ENCODE assay signal across 8 cellular contexts in the genomic region with DNA sequence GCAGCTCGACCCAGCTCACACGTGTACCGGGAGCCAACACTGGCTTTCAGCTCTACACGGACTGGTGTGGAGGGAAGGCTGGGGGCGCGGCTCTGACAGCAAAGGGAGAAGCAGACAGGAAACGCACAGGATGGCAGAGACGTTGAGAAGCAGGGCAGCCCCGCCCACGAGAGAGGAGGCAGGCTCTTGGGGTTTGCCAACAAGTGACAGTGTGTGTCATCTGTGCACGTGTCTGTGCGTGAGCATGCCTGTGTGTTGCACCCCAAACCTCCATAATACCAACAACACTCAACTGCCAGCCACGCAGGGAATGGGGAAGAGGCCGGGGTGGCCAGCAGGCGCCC.
DNase-seq lines count a peak whose midpoint lies in the region; TF ChIP-seq lines count a peak whose summit lies in the region.

No MANE protein-coding gene starts in this region.

- DNase-seq in HFFc6 (peak; percentile 14), SK-N-SH (no peak), DMS 273 (lab: John Stamatoyannopoulos, UW; ENCODE audit: unreplicated experiment) (no peak), NCI-H1417 (lab: John Stamatoyannopoulos, UW) (no peak), NCI-H2196 treated with DMSO at 0.1 percent for 48 hours (lab: John Stamatoyannopoulos, UW; ENCODE audit: unreplicated experiment) (no peak)
- peak; percentile 90 to 94 for DNase-seq in activated CD4-positive, alpha-beta T cell treated with anti-CD3 and anti-CD28 coated beads, Interleukin-2, amount 50 U/mL, for 48 hours
- peak; percentile 69 for DNase-seq in effector CD8-positive, alpha-beta T cell (lab: John Stamatoyannopoulos, UW)
- DNase-seq in stimulated activated CD4-positive, alpha-beta T cell treated with anti-CD3 and anti-CD28 coated beads, TNF-alpha, amount 100 ng/mL, for 48 hours (ENCODE audit: low read depth in 3 of 3) = peak; percentile 75 to 88 (median 86)

- no peaks in the 10 kb centered on the region for H4K20me1 ChIP-seq in SK-N-SH (ENCODE audit: insufficient read depth)

- no peaks in the 10 kb centered on the region for H3K27me3 ChIP-seq in SK-N-SH (ENCODE audit: insufficient read depth)

- H3K9ac ChIP-seq in SK-N-SH = no peak overlapping the region

- H2AFZ ChIP-seq in SK-N-SH (ENCODE audit: low read depth) = no peak overlapping the region

- peaks cover 35% of the 10 kb centered on the region for H3K36me3 Mint-ChIP-seq in HFFc6 (ENCODE audit: low read depth)

- no peaks in the 10 kb centered on the region; the same call in 1 of the 2 replicates for H3K27me3 Mint-ChIP-seq in HFFc6 (ENCODE audit: insufficient read depth)

- no peak overlapping the region for H3K27ac Mint-ChIP-seq in HFFc6

- no peak overlapping the region for H3K4me3 ChIP-seq in SK-N-SH (ENCODE audit: low read depth in 2 of 2, low read length in 1 of 2)

- no peak for TF ChIP-seq RAD21 in SK-N-SH (IDR thresholded peaks at IDR 0.05; ENCODE audit: low read length)

- TF ChIP-seq CTCF in HFFc6 (IDR thresholded peaks at IDR 0.05) (no peak), SK-N-SH (IDR thresholded peaks at IDR 0.05) (no peak)

- WGBS in SK-N-SH (ENCODE audit: low lambda C conversion rate) = 96% methylated on average over 14 of the region's 15 CpGs

- H3F3A ChIP-seq in SK-N-SH (replicated peaks; ENCODE audit: insufficient read depth) = no peaks in the 10 kb centered on the region

- POLR2A ChIA-PET in SK-N-SH (lab: Yijun Ruan, JAX) = no interaction called here

- H3K36me3 ChIP-seq in SK-N-SH (replicated peaks in 1 of 2; ENCODE audit: control insufficient read depth in 1 of 2, insufficient read depth in 2 of 2, low read length in 1 of 2) = peaks cover 2 to 8% of the 10 kb centered on the region in 2 experiments

- no peaks in the 10 kb centered on the region for H3K4me1 ChIP-seq in SK-N-SH (ENCODE audit: control insufficient read depth in 1 of 2, insufficient read depth in 2 of 2, low read depth in 1 of 2, low read length in 1 of 2)

- TF ChIP-seq EP300 in SK-N-SH (IDR thresholded peaks at IDR 0.05; ENCODE audit: borderline replicate concordance in 1 of 2, low read depth in 1 of 2, low read length in 1 of 2) = no peak

- H3K4me2 ChIP-seq in SK-N-SH = no peak overlapping the region

- peaks cover 15% of the 10 kb centered on the region for H3K4me1 Mint-ChIP-seq in HFFc6 (ENCODE audit: low read depth)

- H3K27ac ChIP-seq in SK-N-SH (ENCODE audit: low read depth in 2 of 2, low read length in 1 of 2) = no peak overlapping the region

- no peaks in the 10 kb centered on the region for H3K79me2 ChIP-seq in SK-N-SH (ENCODE audit: insufficient read depth)

- CTCF ChIA-PET in SK-N-SH (lab: Yijun Ruan, JAX) = no interaction called here

- no peaks in the 10 kb centered on the region for H3K9me2 ChIP-seq in SK-N-SH

- H3K4me3 Mint-ChIP-seq in HFFc6 = no peak overlapping the region

- H3K9me3 Mint-ChIP-seq in HFFc6 = peaks cover 26% of the 10 kb centered on the region

- no peaks in the 10 kb centered on the region for H3K9me3 ChIP-seq in SK-N-SH

TF ChIP-seq in SK-N-SH, 30 proteins besides CTCF, POLR2A, EP300 and RAD21:
- TF ChIP-seq, protein P1, sequence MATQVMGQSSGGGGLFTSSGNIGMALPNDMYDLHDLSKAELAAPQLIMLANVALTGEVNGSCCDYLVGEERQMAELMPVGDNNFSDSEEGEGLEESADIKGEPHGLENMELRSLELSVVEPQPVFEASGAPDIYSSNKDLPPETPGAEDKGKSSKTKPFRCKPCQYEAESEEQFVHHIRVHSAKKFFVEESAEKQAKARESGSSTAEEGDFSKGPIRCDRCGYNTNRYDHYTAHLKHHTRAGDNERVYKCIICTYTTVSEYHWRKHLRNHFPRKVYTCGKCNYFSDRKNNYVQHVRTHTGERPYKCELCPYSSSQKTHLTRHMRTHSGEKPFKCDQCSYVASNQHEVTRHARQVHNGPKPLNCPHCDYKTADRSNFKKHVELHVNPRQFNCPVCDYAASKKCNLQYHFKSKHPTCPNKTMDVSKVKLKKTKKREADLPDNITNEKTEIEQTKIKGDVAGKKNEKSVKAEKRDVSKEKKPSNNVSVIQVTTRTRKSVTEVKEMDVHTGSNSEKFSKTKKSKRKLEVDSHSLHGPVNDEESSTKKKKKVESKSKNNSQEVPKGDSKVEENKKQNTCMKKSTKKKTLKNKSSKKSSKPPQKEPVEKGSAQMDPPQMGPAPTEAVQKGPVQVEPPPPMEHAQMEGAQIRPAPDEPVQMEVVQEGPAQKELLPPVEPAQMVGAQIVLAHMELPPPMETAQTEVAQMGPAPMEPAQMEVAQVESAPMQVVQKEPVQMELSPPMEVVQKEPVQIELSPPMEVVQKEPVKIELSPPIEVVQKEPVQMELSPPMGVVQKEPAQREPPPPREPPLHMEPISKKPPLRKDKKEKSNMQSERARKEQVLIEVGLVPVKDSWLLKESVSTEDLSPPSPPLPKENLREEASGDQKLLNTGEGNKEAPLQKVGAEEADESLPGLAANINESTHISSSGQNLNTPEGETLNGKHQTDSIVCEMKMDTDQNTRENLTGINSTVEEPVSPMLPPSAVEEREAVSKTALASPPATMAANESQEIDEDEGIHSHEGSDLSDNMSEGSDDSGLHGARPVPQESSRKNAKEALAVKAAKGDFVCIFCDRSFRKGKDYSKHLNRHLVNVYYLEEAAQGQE (IDR thresholded peaks at IDR 0.05; ENCODE audit: low read depth, low read length) = no peak
- TF ChIP-seq JUND (IDR thresholded peaks at IDR 0.05) = no peak

Comparison
In these comparisons a context has a peak if more than half of its experiments do, and no peak if none do; other contexts are left out.
1. DNase-seq: peak in HFFc6 (single experiment), activated CD4-positive, alpha-beta T cell treated with anti-CD3 and anti-CD28 coated beads, Interleukin-2, amount 50 U/mL, for 48 hours (2 of 2), effector CD8-positive, alpha-beta T cell (single experiment) and stimulated activated CD4-positive, alpha-beta T cell treated with anti-CD3 and anti-CD28 coated beads, TNF-alpha, amount 100 ng/mL, for 48 hours (3 of 3); none in SK-N-SH (single experiment), DMS 273 (single experiment), NCI-H1417 (0 of 3) and NCI-H2196 treated with DMSO at 0.1 percent for 48 hours (single experiment).